ENCODE assay signal across 33 cellular contexts in genomic region chr9:114761515-114761914, GRCh38. TPM values are rescaled to one million over a fixed set of nuclear protein-coding genes. Genes with fewer than 3 reads are reported as not detected.
"Had no signal": no experiment of that assay in that cellular context is flagged by ENCODE, and none has a peak within 500 bp of the region (broad histone marks: within the 10 kb centered on the region; RNA-seq: fewer than 3 reads in every experiment).

No MANE protein-coding gene starts in this region.

- H3K9me3 ChIP-seq: ascending aorta, colonic mucosa, gastrocnemius medialis had no signal

- H3K27me3 ChIP-seq: ascending aorta, breast epithelium, colonic mucosa, gastrocnemius medialis had no signal

- H3K36me3 ChIP-seq: ascending aorta, breast epithelium, cardiac muscle cell, colonic mucosa, esophagus muscularis mucosa, gastrocnemius medialis, heart right ventricle, WERI-Rb-1 had no signal

- DNase-seq: activated CD4-positive, alpha-beta memory T cell treated with anti-CD3 and anti-CD28 coated beads for 36 hours; activated CD4-positive, alpha-beta T cell treated with anti-CD3 and anti-CD28 coated beads for 36 hours; activated CD4-positive, alpha-beta T cell treated with anti-CD3 and anti-CD28 coated beads, Interleukin-2, amount 10 ng/mL, durations not matched to agents 24 days and 14 days; activated CD4-positive, CD25-positive, alpha-beta regulatory T cell; activated CD4-positive, CD25-positive, alpha-beta regulatory T cell treated with anti-CD3 and anti-CD28 coated beads, Interleukin-2, amount 50 U/mL, for 72 hours; activated CD8-positive, alpha-beta memory T cell treated with anti-CD3 and anti-CD28 coated beads, Interleukin-2, amount 10 ng/mL, durations not matched to agents 7 days and 5 days; activated CD8-positive, alpha-beta memory T cell treated with anti-CD3 and anti-CD28 coated beads, Interleukin-2, amount 50 U/mL, for 4 hours; activated CD8-positive, alpha-beta T cell treated with anti-CD3 and anti-CD28 coated beads, Interleukin-2, amount 10 ng/mL, durations not matched to agents 7 days and 5 days; activated gamma-delta T cell; activated naive CD4-positive, alpha-beta T cell; activated naive CD4-positive, alpha-beta T cell treated with anti-CD3 and anti-CD28 coated beads, Interleukin-2, amount 10 ng/mL, durations not matched to agents 7 days and 5 days; activated naive CD8-positive, alpha-beta T cell treated with anti-CD3 and anti-CD28 coated beads, Interleukin-2, amount 10 ng/mL, durations not matched to agents 7 days and 5 days; activated T-cell treated with anti-CD3 and anti-CD28 coated beads for 4 hours; activated T-cell treated with anti-CD3 and anti-CD28 coated beads, Interleukin-2, amount 50 U/mL, for 24 hours; activated T-cell treated with anti-CD3 and anti-CD28 coated beads, Interleukin-2, amount 50 U/mL, for 72 hours; central memory CD4-positive, alpha-beta T cell; cerebellar nuclear complex; colonic mucosa; dorsolateral prefrontal cortex; effector memory CD4-positive, alpha-beta T cell; erythroblast; foreskin keratinocyte; gastrocnemius medialis; heart right ventricle; T-helper 1 cell; T-helper 17 cell; T1000; WERI-Rb-1 had no signal

- ATAC-seq: activated CD4-positive, alpha-beta T cell treated with anti-CD3 and anti-CD28 coated beads for 36 hours; activated CD8-positive, alpha-beta memory T cell treated with anti-CD3 and anti-CD28 coated beads, Interleukin-2, amount 10 ng/mL, durations not matched to agents 7 days and 5 days; activated CD8-positive, alpha-beta T cell treated with anti-CD3 and anti-CD28 coated beads, Interleukin-2, amount 10 ng/mL, durations not matched to agents 7 days and 5 days; activated naive CD4-positive, alpha-beta T cell treated with anti-CD3 and anti-CD28 coated beads, Interleukin-2, amount 50 U/mL, for 72 hours; activated T-cell treated with anti-CD3 and anti-CD28 coated beads, Interleukin-2, amount 50 U/mL, for 72 hours; foreskin keratinocyte; gastrocnemius medialis; heart right ventricle; T-helper 17 cell had no signal

- H3K4me1 ChIP-seq: ascending aorta, breast epithelium, colonic mucosa, esophagus muscularis mucosa, foreskin keratinocyte, gastrocnemius medialis, heart right ventricle had no signal

- H3K4me3 ChIP-seq: ascending aorta, breast epithelium, cardiac muscle cell, colonic mucosa, dorsolateral prefrontal cortex, esophagus muscularis mucosa, gastrocnemius medialis, heart right ventricle had no signal

- H3K27ac ChIP-seq: ascending aorta, breast epithelium, cardiac muscle cell, colonic mucosa, dorsolateral prefrontal cortex, esophagus muscularis mucosa, foreskin keratinocyte, gastrocnemius medialis, heart right ventricle, WERI-Rb-1 had no signal

RNA-seq across cellular contexts. Expression of gene TNFSF15, which starts 44.3 kb away (rescaled TPM):
- total RNA-seq: cardiac muscle cell, gastrocnemius medialis had no signal
